Comparison of ENCODE assay signal across 21 cellular contexts in the genomic region with DNA sequence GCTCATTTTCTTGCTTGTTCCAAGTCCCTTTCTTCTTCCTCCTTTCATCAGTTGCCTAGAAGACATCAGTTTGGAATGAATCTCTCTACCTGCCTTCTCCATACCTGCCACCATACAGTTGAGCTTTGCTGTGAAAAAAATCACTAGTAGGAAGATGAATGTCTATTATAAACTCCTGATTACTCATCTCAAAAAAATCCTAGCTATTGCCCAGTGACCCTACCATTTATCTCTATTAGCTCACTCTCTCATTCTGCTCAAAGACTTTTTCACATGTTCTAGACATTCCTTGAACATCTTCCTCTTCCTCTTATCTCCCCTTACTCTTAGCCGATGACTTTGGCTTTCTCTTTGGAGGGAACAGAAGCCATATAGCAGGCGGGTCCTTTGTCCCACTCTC. TPM values are rescaled to one million over a fixed set of nuclear protein-coding genes. Genes with fewer than 3 reads are reported as not detected.
DNase-seq lines count a peak whose midpoint lies in the region; ATAC-seq lines count a peak whose summit lies in the region.
"Had no signal": no experiment of that assay in that cellular context is flagged by ENCODE, and none has a peak within 500 bp of the region (broad histone marks: within the 10 kb centered on the region; RNA-seq: fewer than 3 reads in every experiment).

No MANE protein-coding gene starts in this region.

- DNase-seq in Caki2 (ENCODE audit: low read depth) (peak; percentile 10), M059J (ENCODE audit: low read depth) (peak; percentile 69), astrocyte of the hippocampus (ENCODE audit: low read depth, low spot score) (peak; percentile 27), renal cortical epithelial cell (ENCODE audit: low read depth) (peak; percentile 9), NCI-H526 treated with DMSO at 0.1 percent for 48 hours (lab: John Stamatoyannopoulos, UW) (no peak), GM19238 (ENCODE audit: insufficient read length, low spot score) (no peak), DMS53 treated with DMSO at 0.1 percent for 48 hours (lab: John Stamatoyannopoulos, UW; ENCODE audit: unreplicated experiment) (no peak)
- DNase-seq in effector memory CD8-positive, alpha-beta T cell: no peak
- DNase-seq: ACHN; BE2C; CD4-positive, alpha-beta T cell; DMS79 treated with DMSO at 0.1 percent for 48 hours; GDM1; Kasumi-1; NCI-H187 treated with DMSO at 0.1 percent for 48 hours; T-cell had no signal

- in situ Hi-C loops in Caki2 (cut with HindIII; ENCODE audit: low pct_unique_long_range_greater_than_20kb, low sequenced_read_pairs): no loop called here

- H3K27me3 Mint-ChIP-seq in effector memory CD8-positive, alpha-beta T cell: peaks cover 20 to 23% of the 10 kb centered on the region in 2 donors
- H3K27me3 Mint-ChIP-seq: IgD-negative memory B cell had no signal

- no peak for ATAC-seq in effector memory CD8-positive, alpha-beta T cell (replicated peaks)
- ATAC-seq: GM12878, Right ventricle myocardium inferior, T-cell had no signal

- no peaks in the 10 kb centered on the region for H3K4me1 Mint-ChIP-seq in effector memory CD8-positive, alpha-beta T cell (ENCODE audit: low read depth in 2 of 2)
- H3K4me1 Mint-ChIP-seq: IgD-negative memory B cell, T-cell had no signal

- no peak overlapping the region for H3K27ac Mint-ChIP-seq in effector memory CD8-positive, alpha-beta T cell
- H3K27ac Mint-ChIP-seq: CD4-positive, alpha-beta T cell; T-cell had no signal

- H3K36me3 Mint-ChIP-seq in effector memory CD8-positive, alpha-beta T cell (ENCODE audit: insufficient read depth): no peaks in the 10 kb centered on the region
- H3K36me3 Mint-ChIP-seq: IgD-negative memory B cell, T-cell had no signal

- H3K4me3 Mint-ChIP-seq in effector memory CD8-positive, alpha-beta T cell: no peak overlapping the region
- H3K4me3 Mint-ChIP-seq: CD4-positive, alpha-beta T cell; IgD-negative memory B cell; T-cell had no signal

- H3K9me3 Mint-ChIP-seq in effector memory CD8-positive, alpha-beta T cell: peaks cover 1 to 13% of the 10 kb centered on the region in 2 donors

RNA-seq across cellular contexts. Expression of a gene that starts 49.7 kb away (rescaled TPM):
- total RNA-seq in Caki2 (2014; rRNA removed; shearing (Covaris generic); ENCODE audit: low replicate concordance): not detected in 2 replicates
- not detected in 2 replicates for total RNA-seq in M059J (2014; rRNA removed; shearing (Covaris generic))
- not detected in 2 replicates for total RNA-seq in renal cortical epithelial cell
- total RNA-seq: CD4-positive, alpha-beta T cell; GM12878; H4; HT-29; Right ventricle myocardium inferior; T-cell had no signal

Comparison
In these comparisons a context has a peak if more than half of its experiments do, and no peak if none do; other contexts are left out.
1. DNase-seq: peak in Caki2 (single experiment), M059J (single experiment), astrocyte of the hippocampus (single experiment) and renal cortical epithelial cell (single experiment); none in NCI-H526 treated with DMSO at 0.1 percent for 48 hours (single experiment), effector memory CD8-positive, alpha-beta T cell (0 of 3), GM19238 (single experiment) and DMS53 treated with DMSO at 0.1 percent for 48 hours (single experiment).